Comparison of ENCODE assay signal across 24 cellular contexts in genomic region chr4:57640391-57641100, GRCh38.
DNase-seq lines count a peak whose midpoint lies in the region; ATAC-seq and TF ChIP-seq lines count a peak whose summit lies in the region.
"Had no signal": no experiment of that assay in that cellular context is flagged by ENCODE, and none has a peak within 500 bp of the region (broad histone marks: within the 10 kb centered on the region; RNA-seq: fewer than 3 reads in every experiment).

No MANE protein-coding gene starts in this region.

- H4K8ac ChIP-seq in H9 (replicated peaks; ENCODE audit: insufficient read length, low read depth, low read length): no peak overlapping the region

- H3K27me3 ChIP-seq in H9 (ENCODE audit: insufficient read depth, low read length) (no peaks in the 10 kb centered on the region), colonic mucosa (no peaks in the 10 kb centered on the region), transverse colon (no peaks in the 10 kb centered on the region), PC-9 (ENCODE audit: insufficient read depth, low read depth) (no peaks in the 10 kb centered on the region)
- H3K27me3 ChIP-seq: BE2C; BLaER1 treated with 17β-estradiol and CSF1 and Interleukin-3, amounts not matched to agents 10 nM and 100 nM had no signal

- POLR2A ChIA-PET in PC-9 (lab: Charles Lee; ENCODE audit: unreplicated experiment): no interaction called here

- H2BK20ac ChIP-seq in H9 (ENCODE audit: low read depth, low read length, poor library complexity, severe bottlenecking): no peak overlapping the region

- H3K4me1 Mint-ChIP-seq in H9: peaks cover 15 to 19% of the 10 kb centered on the region in 2 experiments
- H3K4me1 Mint-ChIP-seq: CD14-positive monocyte; CD8-positive, alpha-beta memory T cell had no signal

- TF ChIP-seq EP300 in transverse colon (IDR thresholded peaks at IDR 0.05; ENCODE audit: low read depth): no peak

- H3K23ac ChIP-seq in H9 (ENCODE audit: insufficient read length, low read depth, low read length): no peak overlapping the region

- H4K5ac ChIP-seq in H9 (ENCODE audit: insufficient read length, low read depth, low read length): no peak overlapping the region

- no peaks in the 10 kb centered on the region for H3K9me2 ChIP-seq in PC-9 (ENCODE audit: insufficient read depth)

- no peaks in the 10 kb centered on the region for H3K9me3 ChIP-seq in H9 (ENCODE audit: control insufficient read depth, low read depth, low read length)
- H3K9me3 ChIP-seq in colonic mucosa: no peaks in the 10 kb centered on the region
- no peaks in the 10 kb centered on the region for H3K9me3 ChIP-seq in mucosa of descending colon
- H3K9me3 ChIP-seq in transverse colon: no peaks in the 10 kb centered on the region
- no peaks in the 10 kb centered on the region for H3K9me3 ChIP-seq in PC-9 (ENCODE audit: insufficient read depth, low read depth)
- H3K9me3 ChIP-seq: A549; BE2C; BLaER1 treated with 17β-estradiol and CSF1 and Interleukin-3, amounts not matched to agents 10 nM and 100 nM; HAP-1 had no signal

- no peaks in the 10 kb centered on the region for H3K27me3 Mint-ChIP-seq in H9 (ENCODE audit: low read depth)
- H3K27me3 Mint-ChIP-seq: CD4-positive, alpha-beta T cell; CD8-positive, alpha-beta memory T cell had no signal

- no TSS peak for BruUV-seq in PC-9 (replicated peaks; lab: Mats Ljungman, UMichigan)

- no peaks in the 10 kb centered on the region for H3K79me1 ChIP-seq in H9 (ENCODE audit: insufficient read depth, low read depth, low read length, poor library complexity, severe bottlenecking)

- no peaks in the 10 kb centered on the region for H3K4me1 ChIP-seq in H9 (ENCODE audit: insufficient read depth, low read length)
- H3K4me1 ChIP-seq in colonic mucosa: peaks cover 8% of the 10 kb centered on the region
- peaks cover 9% of the 10 kb centered on the region for H3K4me1 ChIP-seq in mucosa of descending colon (ENCODE audit: low read depth)
- H3K4me1 ChIP-seq in transverse colon: peaks cover 0 to 22% (median 0%) of the 10 kb centered on the region in 4 donors
- no peaks in the 10 kb centered on the region for H3K4me1 ChIP-seq in PC-9 (replicated peaks; ENCODE audit: insufficient read depth)
- H3K4me1 ChIP-seq: A549; BE2C; BLaER1 treated with 17β-estradiol and CSF1 and Interleukin-3, amounts not matched to agents 10 nM and 100 nM; HAP-1 had no signal

- peak; percentile 32 for DNase-seq in H9
- DNase-seq in colonic mucosa: peak; percentile 25
- DNase-seq in mucosa of descending colon: peak; percentile 28 to 49 (median 42)
- peak; percentile 10 for DNase-seq in transverse colon
- DNase-seq in substantia nigra (lab: John Stamatoyannopoulos, UW): no peak
- DNase-seq in GM13977 (ENCODE audit: low spot score): no peak
- no peak for DNase-seq in PC-9
- DNase-seq: 8988T; ACHN; AML-193; BE2C; CD4-positive, alpha-beta T cell; CD8-positive, alpha-beta memory T cell; DMS 273 treated with DMSO at 0.1 percent for 48 hours; DMS79; EL; GDM1; HFFc6 had no signal

- H2BK5ac ChIP-seq in H9 (ENCODE audit: insufficient read length, low read length): no peak overlapping the region

- no peak overlapping the region for H3T11ph ChIP-seq in H9 (ENCODE audit: low read length)

- H3K4me2 ChIP-seq in H9 (ENCODE audit: insufficient read depth, insufficient read length, low read length) (no peak overlapping the region), PC-9 (no peak overlapping the region)
- H3K4me2 ChIP-seq: A549; BLaER1 treated with 17β-estradiol and CSF1 and Interleukin-3, amounts not matched to agents 10 nM and 100 nM had no signal

- no peaks in the 10 kb centered on the region for H3K23me2 ChIP-seq in H9 (ENCODE audit: insufficient read length, low read depth, low read length, poor library complexity, severe bottlenecking)

- in situ Hi-C loops in transverse colon (cut with MboI; ENCODE audit: low pct_ligation_motif_present in 1 of 4, low pct_unique_long_range_greater_than_20kb in 1 of 4, low sequenced_read_pairs in 3 of 4): no loop called here
- in situ Hi-C loops in GM13977 (cut with MboI; ENCODE audit: low pct_unique_long_range_greater_than_20kb, low sequenced_read_pairs, unreplicated experiment): no loop called here

- peak; percentile 94 for ATAC-seq in mucosa of descending colon
- ATAC-seq in HG02759 (IDR thresholded peaks at IDR 0.05; ENCODE audit: unreplicated experiment): no peak
- ATAC-seq: A549, GM12878 had no signal

- H4K20me1 ChIP-seq in H9 (ENCODE audit: control insufficient read depth, insufficient read depth, insufficient read length) (no peaks in the 10 kb centered on the region), PC-9 (ENCODE audit: insufficient read depth) (no peaks in the 10 kb centered on the region)
- H4K20me1 ChIP-seq: BLaER1 treated with 17β-estradiol and CSF1 and Interleukin-3, amounts not matched to agents 10 nM and 100 nM had no signal

- CTCF ChIA-PET in PC-9 (lab: Charles Lee): no interaction called here

- H3K36me3 ChIP-seq in colonic mucosa (no peaks in the 10 kb centered on the region), mucosa of descending colon (ENCODE audit: low read depth) (no peaks in the 10 kb centered on the region), transverse colon (no peaks in the 10 kb centered on the region), PC-9 (ENCODE audit: low read depth) (no peaks in the 10 kb centered on the region)
- H3K36me3 ChIP-seq: BE2C; BLaER1 treated with 17β-estradiol and CSF1 and Interleukin-3, amounts not matched to agents 10 nM and 100 nM; HAP-1 had no signal

- H3F3A ChIP-seq in PC-9 (ENCODE audit: insufficient read depth, low read depth): no peaks in the 10 kb centered on the region

- WGBS in H9 (ENCODE audit: extremely low coverage, insufficient read length, low lambda C conversion rate): no CpG with 5 or more reads among the region's 8 CpGs
- 37 to 60% methylated on average over 2 to 8 of the region's 8 CpGs for WGBS in transverse colon (ENCODE audit: low coverage in 1 of 2), 2 donors

- H3K4me3 Mint-ChIP-seq in H9: no peak overlapping the region
- H3K4me3 Mint-ChIP-seq: CD14-positive monocyte; CD4-positive, alpha-beta T cell; CD8-positive, alpha-beta memory T cell; HFFc6 had no signal

- no peak overlapping the region for H3K18ac ChIP-seq in H9 (ENCODE audit: insufficient read length, low read depth, low read length)

- H3K4ac ChIP-seq in H9 (ENCODE audit: low read depth, low read length): no peak overlapping the region

- H3K79me2 ChIP-seq in H9 (ENCODE audit: insufficient read depth, low read length) (no peaks in the 10 kb centered on the region), PC-9 (ENCODE audit: low read depth) (no peaks in the 10 kb centered on the region)

- H2AFZ ChIP-seq in H9 (ENCODE audit: low read length): no peak overlapping the region
- no peak overlapping the region for H2AFZ ChIP-seq in PC-9

- TF ChIP-seq POLR2A in transverse colon (IDR thresholded peaks at IDR 0.05): no peak

- no peak overlapping the region for H3K56ac ChIP-seq in H9 (ENCODE audit: insufficient read length, low read depth, low read length)

- no peak overlapping the region for H4K91ac ChIP-seq in H9 (ENCODE audit: insufficient read length, low read depth, low read length)

- H3K27ac Mint-ChIP-seq in H9: no peak overlapping the region
- H3K27ac Mint-ChIP-seq: CD4-positive, alpha-beta T cell; CD8-positive, alpha-beta memory T cell; HFFc6 had no signal

- no peak overlapping the region for H2BK15ac ChIP-seq in H9 (ENCODE audit: low read depth, low read length)

- no peak overlapping the region for H3K27ac ChIP-seq in H9 (ENCODE audit: insufficient read length, low read depth, low read length)
- no peak overlapping the region for H3K27ac ChIP-seq in colonic mucosa
- H3K27ac ChIP-seq in transverse colon: peak overlapping the region in 3 of 4 donors; percentile 32 to 69 (median 48)
- no peak overlapping the region for H3K27ac ChIP-seq in substantia nigra (ENCODE audit: low read depth, low read length, poor library complexity, severe bottlenecking)
- H3K27ac ChIP-seq in PC-9: no peak overlapping the region
- H3K27ac ChIP-seq: A549; BLaER1 treated with 17β-estradiol and CSF1 and Interleukin-3, amounts not matched to agents 10 nM and 100 nM had no signal

- intact Hi-C loops in colonic mucosa (cut with DNase I) (no loop called here), mucosa of descending colon (cut with DNase I, micrococcal nuclease) (no loop called here), transverse colon (cut with DNase I; ENCODE audit: low total_unique reads) (no loop called here), PC-9 (cut with micrococcal nuclease; ENCODE audit: unreplicated experiment) (no loop called here)

- no peak overlapping the region for H3K14ac ChIP-seq in H9 (ENCODE audit: insufficient read depth, low read length)

- H3K4me3 ChIP-seq in colonic mucosa (no peak overlapping the region), mucosa of descending colon (no peak overlapping the region), transverse colon (no peak overlapping the region), PC-9 (no peak overlapping the region)
- H3K4me3 ChIP-seq: A549; BLaER1 treated with 17β-estradiol and CSF1 and Interleukin-3, amounts not matched to agents 10 nM and 100 nM; GM12878; HAP-1 had no signal

- no peaks in the 10 kb centered on the region for H3K9me3 Mint-ChIP-seq in H9
- H3K9me3 Mint-ChIP-seq: CD4-positive, alpha-beta T cell had no signal

- no peak overlapping the region for H3K9ac ChIP-seq in H9 (ENCODE audit: extremely low read depth, insufficient read length, low read length)
- H3K9ac ChIP-seq in colonic mucosa (ENCODE audit: low read depth in 2 of 2, low read length in 2 of 2): no peak overlapping the region
- H3K9ac ChIP-seq: BLaER1 treated with 17β-estradiol and CSF1 and Interleukin-3, amounts not matched to agents 10 nM and 100 nM had no signal

- no peaks in the 10 kb centered on the region for H3K36me3 Mint-ChIP-seq in H9 (ENCODE audit: insufficient read depth in 1 of 3, low read depth in 3 of 3)
- H3K36me3 Mint-ChIP-seq: CD14-positive monocyte; CD8-positive, alpha-beta memory T cell had no signal

- no peak overlapping the region for H2BK12ac ChIP-seq in H9 (ENCODE audit: insufficient read length, low read depth, low read length)

- no peak overlapping the region for H2BK120ac ChIP-seq in H9 (ENCODE audit: low read depth, low read length, poor library complexity, severe bottlenecking)

- no peak for TF ChIP-seq CTCF in H9 (conservative IDR thresholded peaks at IDR 0.05)
- TF ChIP-seq CTCF in colonic mucosa (IDR thresholded peaks at IDR 0.05): no peak
- no peak for TF ChIP-seq CTCF in mucosa of descending colon (IDR thresholded peaks at IDR 0.05)
- peak in 1 of 5 experiments; percentile 18 for TF ChIP-seq CTCF in transverse colon (IDR thresholded peaks at IDR 0.05)
- TF ChIP-seq CTCF in GM13977 (IDR thresholded peaks at IDR 0.05; ENCODE audit: extremely low read depth, insufficient read depth, missing control alignments): no peak
- TF ChIP-seq CTCF in PC-9 (conservative IDR thresholded peaks at IDR 0.05): no peak

- H2AK5ac ChIP-seq in H9 (ENCODE audit: insufficient read length, low read length): no peak overlapping the region

Comparison
In these comparisons a context has a peak if more than half of its experiments do, and no peak if none do; other contexts are left out.
1. DNase-seq: peak in H9 (single experiment), colonic mucosa (single experiment), mucosa of descending colon (3 of 3) and transverse colon (single experiment); none in substantia nigra (0 of 49), GM13977 (single experiment) and PC-9 (0 of 2).
2. H3K27ac ChIP-seq: peak in transverse colon (3 of 4); none in H9 (single experiment), colonic mucosa (single experiment), substantia nigra (single experiment) and PC-9 (single experiment).